20 cellular contexts compared by ENCODE assay signal in the genomic region with DNA sequence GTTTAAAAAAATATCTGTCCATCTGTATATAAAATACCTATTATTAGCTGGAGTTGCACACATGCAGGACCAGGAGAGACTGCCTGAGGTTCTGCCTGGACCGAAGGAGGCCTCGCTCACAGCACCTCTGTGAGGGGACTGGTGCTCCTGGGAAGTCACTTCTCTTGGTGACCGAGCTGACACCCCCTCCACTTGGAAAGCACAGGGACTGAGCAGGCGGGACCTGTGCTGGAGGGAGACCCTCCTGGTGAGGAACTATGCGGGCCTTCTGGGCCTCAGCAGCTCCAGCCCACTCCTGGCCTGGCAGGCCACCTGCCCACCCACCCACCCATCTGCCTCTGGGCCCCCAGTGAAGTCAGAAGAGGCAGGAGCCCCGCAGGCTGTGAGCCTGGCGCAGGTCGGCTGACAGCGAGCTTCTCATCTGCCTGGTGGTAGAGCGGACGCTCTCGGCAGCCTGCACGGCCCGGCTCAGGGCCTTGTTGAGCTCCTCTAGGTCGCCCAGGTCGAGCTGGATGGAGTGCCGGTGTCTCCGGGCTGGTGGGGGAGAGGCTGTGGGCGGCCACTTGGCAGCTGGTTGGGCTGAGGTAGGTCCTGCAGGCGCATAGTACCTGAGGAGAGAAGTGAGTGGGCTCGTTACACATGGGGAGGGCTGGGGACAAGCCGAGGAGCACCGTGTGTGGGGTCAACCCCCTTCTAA. TPM values are rescaled to one million over a fixed set of nuclear protein-coding genes. Genes with fewer than 3 reads are reported as not detected.
A peak's percentile ranks its signal among the peaks of the same experiment; 100 is the strongest.
DNase-seq lines count a peak whose midpoint lies in the region; ATAC-seq, FAIRE-seq and TF ChIP-seq lines count a peak whose summit lies in the region.
"Had no signal": no experiment of that assay in that cellular context is flagged by ENCODE, and none has a peak within 500 bp of the region (broad histone marks: within the 10 kb centered on the region; RNA-seq: fewer than 3 reads in every experiment).

No MANE protein-coding gene starts in this region.

- H3K23me2 ChIP-seq in H9 (ENCODE audit: insufficient read length, low read depth, low read length, poor library complexity, severe bottlenecking), result no peaks in the 10 kb centered on the region

- peak overlapping the region; percentile 41 for H3K27ac Mint-ChIP-seq in activated naive CD4-positive, alpha-beta T cell treated with anti-CD3 and anti-CD28 coated beads, Interleukin-2, amount 50 U/mL, for 24 hours
- peak overlapping the region in 2 of 3 experiments; percentile 64 to 72; a peak in 2 of 7 replicates for H3K27ac Mint-ChIP-seq in H9
- H3K27ac Mint-ChIP-seq: GM23338 had no signal

- no peak for DNase-seq in activated naive CD4-positive, alpha-beta T cell (lab: John Stamatoyannopoulos, UW)
- DNase-seq in H9 (no peak), K562 (ENCODE audit: extremely low read depth in 1 of 4, low spot score in 3 of 4) (no peak), sciatic nerve (ENCODE audit: low spot score) (no peak), mammary epithelial cell (no peak)
- DNase-seq: BE2C, DND-41, KBM-7, MV-4-11, NCI-H1417, NCI-H187 treated with DMSO at 0.1 percent for 48 hours, NCI-H446, NCI-H69, SHP77 treated with DMSO at 0.1 percent for 48 hours had no signal

- H3K4me1 ChIP-seq in H9 (ENCODE audit: insufficient read depth, low read length), result no peaks in the 10 kb centered on the region
- peaks cover 0 to 3% of the 10 kb centered on the region in 2 experiments; a peak in 1 of 5 replicates for H3K4me1 ChIP-seq in K562 (replicated peaks in 1 of 2; ENCODE audit: control insufficient read depth in 2 of 2, insufficient read depth in 2 of 2, low read length in 2 of 2)
- H3K4me1 ChIP-seq in mammary epithelial cell (ENCODE audit: insufficient read depth, low read length), result no peaks in the 10 kb centered on the region
- H3K4me1 ChIP-seq: BE2C had no signal

- H3K4me3 Mint-ChIP-seq in activated naive CD4-positive, alpha-beta T cell treated with anti-CD3 and anti-CD28 coated beads, Interleukin-2, amount 50 U/mL, for 24 hours, result no peak overlapping the region
- no peak overlapping the region for H3K4me3 Mint-ChIP-seq in H9
- H3K4me3 Mint-ChIP-seq: GM23338 had no signal

- no peak overlapping the region for H2BK15ac ChIP-seq in H9 (ENCODE audit: low read depth, low read length)

- no peak overlapping the region for H3K23ac ChIP-seq in H9 (ENCODE audit: insufficient read length, low read depth, low read length)

- CTCF ChIA-PET in K562 (lab: Yijun Ruan, JAX; ENCODE audit: low intra/inter-chr PET ratio), result no interaction called here
- CTCF ChIA-PET in mammary epithelial cell (lab: Charles Lee; ENCODE audit: low non-redundant PET), result no interaction called here

- H2AFZ ChIP-seq in H9 (ENCODE audit: low read length), result no peak overlapping the region
- no peak overlapping the region for H2AFZ ChIP-seq in K562 (ENCODE audit: low read depth, low read length)
- no peak overlapping the region for H2AFZ ChIP-seq in mammary epithelial cell (ENCODE audit: low read depth, low read length)
- H2AFZ ChIP-seq: GM23338 had no signal

- no peak overlapping the region for H3T11ph ChIP-seq in H9 (ENCODE audit: low read length)

- H3K79me1 ChIP-seq in H9 (ENCODE audit: insufficient read depth, low read depth, low read length, poor library complexity, severe bottlenecking), result no peaks in the 10 kb centered on the region

- peaks cover 7% of the 10 kb centered on the region for H3K4me1 Mint-ChIP-seq in activated naive CD4-positive, alpha-beta T cell treated with anti-CD3 and anti-CD28 coated beads, Interleukin-2, amount 50 U/mL, for 24 hours
- 0 out of 4 replicates have a peak, but pooled peaks cover 0 to 2% of the 10 kb centered on the region in 2 experiments for H3K4me1 Mint-ChIP-seq in H9

- peaks cover 8% of the 10 kb centered on the region for H3K36me3 Mint-ChIP-seq in activated naive CD4-positive, alpha-beta T cell treated with anti-CD3 and anti-CD28 coated beads, Interleukin-2, amount 50 U/mL, for 24 hours
- peaks cover 37 to 55% (median 48%) of the 10 kb centered on the region in 3 experiments for H3K36me3 Mint-ChIP-seq in H9 (ENCODE audit: insufficient read depth in 1 of 3, low read depth in 3 of 3)

- no peaks in the 10 kb centered on the region for H3K9me3 Mint-ChIP-seq in activated naive CD4-positive, alpha-beta T cell treated with anti-CD3 and anti-CD28 coated beads, Interleukin-2, amount 50 U/mL, for 24 hours
- no peaks in the 10 kb centered on the region; a peak in 1 of 5 replicates for H3K9me3 Mint-ChIP-seq in H9

- TF ChIP-seq RAD21 in K562 (CRISPR knock-in tag; conservative IDR thresholded peaks at IDR 0.05 in 1 of 2, IDR thresholded peaks at IDR 0.05 in 1 of 2), result no peak

- no peak for TF ChIP-seq POLR2A in K562 (conservative IDR thresholded peaks at IDR 0.05)

- TF ChIP-seq EP300 in K562 (IDR thresholded peaks at IDR 0.05; ENCODE audit: low read length), result no peak

- no peak for FAIRE-seq in K562 (lab: Jason Lieb, UNC)
- FAIRE-seq: G401.6, GM18507 had no signal

- H3K4ac ChIP-seq in H9 (ENCODE audit: low read depth, low read length), result no peak overlapping the region

- in situ Hi-C loops in K562 (cut with MboI) (no loop called here), mammary epithelial cell (cut with MboI; ENCODE audit: low sequenced_read_pairs in 2 of 2) (no loop called here)

- H2BK5ac ChIP-seq in H9 (ENCODE audit: insufficient read length, low read length), result no peak overlapping the region

- no peaks in the 10 kb centered on the region for H3K9me1 ChIP-seq in K562 (ENCODE audit: control insufficient read depth, insufficient read depth, low read length)

- H3K27me3 Mint-ChIP-seq in activated naive CD4-positive, alpha-beta T cell treated with anti-CD3 and anti-CD28 coated beads, Interleukin-2, amount 50 U/mL, for 24 hours, result no peaks in the 10 kb centered on the region
- peaks cover 2% of the 10 kb centered on the region for H3K27me3 Mint-ChIP-seq in H9 (ENCODE audit: low read depth)

- no peak overlapping the region for H3K18ac ChIP-seq in H9 (ENCODE audit: insufficient read length, low read depth, low read length)

- no CpG with 5 or more reads among the region's 23 CpGs for WGBS in H9 (ENCODE audit: extremely low coverage, insufficient read length, low lambda C conversion rate)
- WGBS in K562 (ENCODE audit: insufficient coverage, low coverage, missing lambda C conversion rate), result 79% methylated on average over 17 of the region's 23 CpGs
- 71% methylated on average over 18 of the region's 23 CpGs for WGBS in mammary epithelial cell (ENCODE audit: low coverage, missing lambda C conversion rate)

- no peaks in the 10 kb centered on the region for H3K27me3 ChIP-seq in H9 (ENCODE audit: insufficient read depth, low read length)
- peaks cover 0 to 6% of the 10 kb centered on the region in 2 experiments; a peak in 1 of 5 replicates for H3K27me3 ChIP-seq in K562 (ENCODE audit: control insufficient read depth in 2 of 2, insufficient read depth in 2 of 2, low read length in 2 of 2)
- no peaks in the 10 kb centered on the region for H3K27me3 ChIP-seq in mammary epithelial cell (ENCODE audit: insufficient read depth, low read length)
- H3K27me3 ChIP-seq: BE2C had no signal

- H2BK12ac ChIP-seq in H9 (ENCODE audit: insufficient read length, low read depth, low read length), result no peak overlapping the region

- H3K9ac ChIP-seq in H9 (ENCODE audit: extremely low read depth, insufficient read length, low read length), result no peak overlapping the region
- H3K9ac ChIP-seq in K562 (ENCODE audit: insufficient read depth in 1 of 2, low read depth in 2 of 2, low read length in 2 of 2), result no peak overlapping the region; a peak in 1 of 4 replicates
- H3K9ac ChIP-seq in mammary epithelial cell (ENCODE audit: insufficient read depth, low read length), result no peak overlapping the region

- no peak overlapping the region for H4K5ac ChIP-seq in H9 (ENCODE audit: insufficient read length, low read depth, low read length)

- H4K8ac ChIP-seq in H9 (replicated peaks; ENCODE audit: insufficient read length, low read depth, low read length), result no peak overlapping the region

- H4K20me1 ChIP-seq in H9 (ENCODE audit: control insufficient read depth, insufficient read depth, insufficient read length) (no peaks in the 10 kb centered on the region), K562 (replicated peaks; ENCODE audit: control insufficient read depth, insufficient read depth, low read length) (peaks cover 7% of the 10 kb centered on the region; the same call in 1 of the 2 replicates), mammary epithelial cell (ENCODE audit: insufficient read depth, low read length) (no peaks in the 10 kb centered on the region)

- ATAC-seq in K562, result no peak
- peak; percentile 6 for ATAC-seq in sciatic nerve
- no peak for ATAC-seq in GM21367 (IDR thresholded peaks at IDR 0.05; ENCODE audit: unreplicated experiment)
- ATAC-seq: GM23338 had no signal

- no peak overlapping the region; the same call in 1 of the 2 replicates for H3K14ac ChIP-seq in H9 (ENCODE audit: insufficient read depth, low read length)

- POLR2A ChIA-PET in K562 (lab: Yijun Ruan, JAX), result interaction anchor here (0.6 to 1.0 kb wide), 3 partner anchors 9 to 140 kb away, joined by 3 to 4 read pairs (median 3); no protein-coding TSS in a partner anchor

- H3K79me2 ChIP-seq in H9 (ENCODE audit: insufficient read depth, low read length), result no peaks in the 10 kb centered on the region
- no peaks in the 10 kb centered on the region for H3K79me2 ChIP-seq in K562 (ENCODE audit: control insufficient read depth, insufficient read depth, low read length)
- H3K79me2 ChIP-seq in mammary epithelial cell (ENCODE audit: insufficient read depth, low read length), result no peaks in the 10 kb centered on the region

- dilution Hi-C loops in mammary epithelial cell (cut with HindIII; ENCODE audit: low sequenced_read_pairs), result no loop called here

- peaks cover 4% of the 10 kb centered on the region; the same call in 1 of the 3 replicates for H3K36me3 ChIP-seq in K562 (ENCODE audit: control insufficient read depth, insufficient read depth, low read length)
- no peaks in the 10 kb centered on the region for H3K36me3 ChIP-seq in mammary epithelial cell (ENCODE audit: insufficient read depth, low read length)
- H3K36me3 ChIP-seq: BE2C had no signal

- no peak overlapping the region for H2BK20ac ChIP-seq in H9 (ENCODE audit: low read depth, low read length, poor library complexity, severe bottlenecking)

- no peak overlapping the region for H3K56ac ChIP-seq in H9 (ENCODE audit: insufficient read length, low read depth, low read length)

- BruUV-seq in K562 (replicated peaks; lab: Mats Ljungman, UMichigan) (no TSS peak), mammary epithelial cell (replicated peaks; lab: Mats Ljungman, UMichigan) (no TSS peak)

- no peak overlapping the region for H2BK120ac ChIP-seq in H9 (ENCODE audit: low read depth, low read length, poor library complexity, severe bottlenecking)

- H4K91ac ChIP-seq in H9 (ENCODE audit: insufficient read length, low read depth, low read length), result no peak overlapping the region

- intact Hi-C loops in K562 (cut with micrococcal nuclease) (loop anchor here (5.0 kb wide), 2 partner anchors 165 to 315 kb away; no protein-coding TSS in a partner anchor), sciatic nerve (cut with DNase I) (no loop called here), mammary epithelial cell (cut with micrococcal nuclease) (no loop called here)

- TF ChIP-seq CTCF in H9 (conservative IDR thresholded peaks at IDR 0.05), result no peak
- TF ChIP-seq CTCF in K562 (IDR thresholded peaks at IDR 0.05 in 2 of 3, conservative IDR thresholded peaks at IDR 0.05 in 1 of 3; ENCODE audit: insufficient read depth in 2 of 3, low read depth in 1 of 3, low read length in 3 of 3), result no peak
- no peak for TF ChIP-seq CTCF in mammary epithelial cell (conservative IDR thresholded peaks at IDR 0.05 in 1 of 2, IDR thresholded peaks at IDR 0.05 in 1 of 2; ENCODE audit: extremely low read depth in 1 of 2, insufficient read depth in 1 of 2, low read depth in 1 of 2, low read length in 2 of 2)

- H3K4me2 ChIP-seq in H9 (ENCODE audit: insufficient read depth, insufficient read length, low read length) (no peak overlapping the region), K562 (ENCODE audit: insufficient read depth, low read length) (no peak overlapping the region), mammary epithelial cell (ENCODE audit: insufficient read depth, low read depth, low read length) (no peak overlapping the region)
- H3K4me2 ChIP-seq: GM23338 had no signal

- H3K27ac ChIP-seq in H9 (ENCODE audit: insufficient read length, low read depth, low read length) (no peak overlapping the region), K562 (ENCODE audit: extremely low read depth, low read depth, low read length) (no peak overlapping the region), mammary epithelial cell (ENCODE audit: insufficient read depth, low read depth, low read length) (no peak overlapping the region)

- H3K4me3 ChIP-seq in K562 (no peak overlapping the region), mammary epithelial cell (replicated peaks in 1 of 3; ENCODE audit: insufficient read depth in 1 of 3, low read depth in 2 of 3, low read length in 3 of 3) (no peak overlapping the region)
- H3K4me3 ChIP-seq: GM23338 had no signal

- H2AK5ac ChIP-seq in H9 (ENCODE audit: insufficient read length, low read length), result no peak overlapping the region

- H3K9me3 ChIP-seq in H9 (ENCODE audit: control insufficient read depth, low read depth, low read length), result no peaks in the 10 kb centered on the region
- no peaks in the 10 kb centered on the region for H3K9me3 ChIP-seq in K562 (replicated peaks; ENCODE audit: control insufficient read depth, insufficient read depth, low read depth, low read length)
- no peaks in the 10 kb centered on the region for H3K9me3 ChIP-seq in mammary epithelial cell (replicated peaks; ENCODE audit: insufficient read depth, low read length)
- H3K9me3 ChIP-seq: BE2C had no signal

RNA-seq across cellular contexts. Expression of a gene that starts 7.2 kb away (rescaled TPM):
- total RNA-seq in H9 (2021) (1.2 and 1.4 TPM in 2 replicates), K562 (2014; rRNA removed) (not detected in 2 replicates), K562 (2014; rRNA removed; fragmentation: Illumina TruSeq; extraction: Trizol) (not detected in 2 replicates), K562 (2015; rRNA removed; fragmentation: Illumina TruSeq; extraction: Trizol) (not detected in 2 replicates), K562 (2021) (0.98 and 1.5 TPM in 2 replicates), sciatic nerve (not detected), mammary epithelial cell (not detected)
- not detected in 2 replicates for total RNA-seq in K562 (2011; cell fraction: chromatin; rRNA removed; ENCODE audit: low replicate concordance)
- total RNA-seq in K562 (2011; cell fraction: nucleolus; rRNA removed), result not detected in 2 replicates
- total RNA-seq in K562 (2011; cell fraction: nucleoplasm; rRNA removed), result not detected in 2 replicates
- polyA plus RNA-seq in K562 (2011; rRNA removed) (not detected in 2 replicates), K562 (2014; fragmentation: Illumina TruSeq; extraction: Trizol) (not detected in 2 replicates), K562 (2014; fragmentation: Nextera tagmentation; extraction: Ambion mirVana) (not detected), K562 (2014; rRNA removed) (not detected in 2 replicates), mammary epithelial cell (not detected)
- not detected in 2 replicates for polyA plus RNA-seq in K562 (2011; cell fraction: cytosol; rRNA removed)
- polyA plus RNA-seq in K562 (2011; cell fraction: nucleus; rRNA removed), result not detected in 2 replicates
- not detected in 2 replicates for polyA plus RNA-seq in K562 (2012)
- not detected in 2 replicates for polyA minus RNA-seq in K562 (2011; rRNA and poly(A)+ RNA removed)
- polyA minus RNA-seq in K562 (2011; cell fraction: cytosol; rRNA and poly(A)+ RNA removed), result 2.5 TPM in 1 of 2 replicates, not detected in the other
- not detected in 2 replicates for polyA minus RNA-seq in K562 (2011; cell fraction: nucleus; rRNA and poly(A)+ RNA removed)
- not detected for polyA minus RNA-seq in mammary epithelial cell
- total RNA-seq: RPMI7951 had no signal

RNA-seq across cellular contexts. Expression of a gene that starts 13.9 kb away (rescaled TPM):
- 4.0 and 4.4 TPM in 2 replicates for total RNA-seq in H9 (2021)
- not detected in 2 replicates for total RNA-seq in K562 (2011; cell fraction: chromatin; rRNA removed; ENCODE audit: low replicate concordance)
- not detected in 2 replicates for total RNA-seq in K562 (2011; cell fraction: nucleolus; rRNA removed)
- total RNA-seq in K562 (2011; cell fraction: nucleoplasm; rRNA removed), result not detected in 2 replicates
- total RNA-seq in K562 (2014; rRNA removed), result not detected in 2 replicates
- not detected in 2 replicates for total RNA-seq in K562 (2014; rRNA removed; fragmentation: Illumina TruSeq; extraction: Trizol)
- not detected in 2 replicates for total RNA-seq in K562 (2015; rRNA removed; fragmentation: Illumina TruSeq; extraction: Trizol)
- 2.9 and 3.4 TPM in 2 replicates for total RNA-seq in K562 (2021)
- polyA plus RNA-seq in K562 (2011; rRNA removed), result not detected in 2 replicates
- not detected in 2 replicates for polyA plus RNA-seq in K562 (2011; cell fraction: cytosol; rRNA removed)
- polyA plus RNA-seq in K562 (2011; cell fraction: nucleus; rRNA removed), result not detected in 2 replicates
- not detected in 2 replicates for polyA plus RNA-seq in K562 (2012)
- polyA plus RNA-seq in K562 (2014; fragmentation: Illumina TruSeq; extraction: Trizol), result not detected in 2 replicates
- polyA plus RNA-seq in K562 (2014; fragmentation: Nextera tagmentation; extraction: Ambion mirVana), result not detected
- polyA plus RNA-seq in K562 (2014; rRNA removed), result not detected in 2 replicates
- not detected in 2 replicates for polyA minus RNA-seq in K562 (2011; rRNA and poly(A)+ RNA removed)
- not detected in 2 replicates for polyA minus RNA-seq in K562 (2011; cell fraction: cytosol; rRNA and poly(A)+ RNA removed)
- polyA minus RNA-seq in K562 (2011; cell fraction: nucleus; rRNA and poly(A)+ RNA removed), result not detected in 2 replicates
- 0.76 TPM for total RNA-seq in sciatic nerve
- not detected for total RNA-seq in mammary epithelial cell
- polyA plus RNA-seq in mammary epithelial cell, result not detected
- polyA minus RNA-seq in mammary epithelial cell, result not detected
- total RNA-seq: GM23338, RPMI7951 had no signal
- polyA plus RNA-seq: GM23338 had no signal

RNA-seq across cellular contexts. Expression of a gene that starts 50.9 kb away (rescaled TPM):
- total RNA-seq in H9 (2021), result 19.7 and 20.8 TPM in 2 replicates
- 30.2 and 45.5 TPM in 2 replicates for total RNA-seq in K562 (2011; cell fraction: chromatin; rRNA removed; ENCODE audit: low replicate concordance)
- total RNA-seq in K562 (2011; cell fraction: nucleolus; rRNA removed), result 25.4 and 26.7 TPM in 2 replicates
- 26.6 and 27.0 TPM in 2 replicates for total RNA-seq in K562 (2011; cell fraction: nucleoplasm; rRNA removed)
- total RNA-seq in K562 (2014; rRNA removed), result 5.3 and 8.1 TPM in 2 replicates
- 3.7 and 3.9 TPM in 2 replicates for total RNA-seq in K562 (2014; rRNA removed; fragmentation: Illumina TruSeq; extraction: Trizol)
- 2.6 and 2.7 TPM in 2 replicates for total RNA-seq in K562 (2015; rRNA removed; fragmentation: Illumina TruSeq; extraction: Trizol)
- 16.9 and 20.5 TPM in 2 replicates for total RNA-seq in K562 (2021)
- 1.4 and 3.4 TPM in 2 replicates for polyA plus RNA-seq in K562 (2011; rRNA removed)
- polyA plus RNA-seq in K562 (2011; cell fraction: cytosol; rRNA removed), result 2.0 and 2.3 TPM in 2 replicates
- 8.0 and 8.2 TPM in 2 replicates for polyA plus RNA-seq in K562 (2011; cell fraction: nucleus; rRNA removed)
- polyA plus RNA-seq in K562 (2012), result 5.2 and 92.5 TPM in 2 replicates
- polyA plus RNA-seq in K562 (2014; fragmentation: Illumina TruSeq; extraction: Trizol), result 11.1 and 14.0 TPM in 2 replicates
- under 1 TPM; 0.29 to 0.37 TPM for polyA plus RNA-seq in K562 (2014; fragmentation: Nextera tagmentation; extraction: Ambion mirVana)
- polyA plus RNA-seq in K562 (2014; rRNA removed), result 6.5 and 6.7 TPM in 2 replicates
- polyA minus RNA-seq in K562 (2011; rRNA and poly(A)+ RNA removed), result 3.1 and 3.8 TPM in 2 replicates
- 1.9 and 4.6 TPM in 2 replicates for polyA minus RNA-seq in K562 (2011; cell fraction: cytosol; rRNA and poly(A)+ RNA removed)
- polyA minus RNA-seq in K562 (2011; cell fraction: nucleus; rRNA and poly(A)+ RNA removed), result 6.1 and 8.6 TPM in 2 replicates
- total RNA-seq in sciatic nerve, result 29.0 TPM
- 1 to 10 TPM; 4.5 to 8.1 TPM for total RNA-seq in mammary epithelial cell
- polyA plus RNA-seq in mammary epithelial cell, result 2.8 TPM
- 6.4 TPM for polyA minus RNA-seq in mammary epithelial cell
